In genomic region chr18:79507076-79507545, GRCh38 we compare ENCODE assay signal across 1 cellular context.
TF ChIP-seq lines count a peak whose summit lies in the region.

No MANE protein-coding gene starts in this region.

TF ChIP-seq in K562, 482 proteins besides CTCF, POLR2A, EP300 and RAD21 (continued from another document and continues in another):
- TF ChIP-seq, protein P1, sequence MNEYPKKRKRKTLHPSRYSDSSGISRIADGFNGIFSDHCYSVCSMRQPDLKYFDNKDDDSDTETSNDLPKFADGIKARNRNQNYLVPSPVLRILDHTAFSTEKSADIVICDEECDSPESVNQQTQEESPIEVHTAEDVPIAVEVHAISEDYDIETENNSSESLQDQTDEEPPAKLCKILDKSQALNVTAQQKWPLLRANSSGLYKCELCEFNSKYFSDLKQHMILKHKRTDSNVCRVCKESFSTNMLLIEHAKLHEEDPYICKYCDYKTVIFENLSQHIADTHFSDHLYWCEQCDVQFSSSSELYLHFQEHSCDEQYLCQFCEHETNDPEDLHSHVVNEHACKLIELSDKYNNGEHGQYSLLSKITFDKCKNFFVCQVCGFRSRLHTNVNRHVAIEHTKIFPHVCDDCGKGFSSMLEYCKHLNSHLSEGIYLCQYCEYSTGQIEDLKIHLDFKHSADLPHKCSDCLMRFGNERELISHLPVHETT (CRISPR knock-in tag; conservative IDR thresholded peaks at IDR 0.05 in 1 of 2, IDR thresholded peaks at IDR 0.05 in 1 of 2), result peak in 1 of 2 experiments; percentile 27; a peak in 1 of 4 replicates
- TF ChIP-seq, protein P2, sequence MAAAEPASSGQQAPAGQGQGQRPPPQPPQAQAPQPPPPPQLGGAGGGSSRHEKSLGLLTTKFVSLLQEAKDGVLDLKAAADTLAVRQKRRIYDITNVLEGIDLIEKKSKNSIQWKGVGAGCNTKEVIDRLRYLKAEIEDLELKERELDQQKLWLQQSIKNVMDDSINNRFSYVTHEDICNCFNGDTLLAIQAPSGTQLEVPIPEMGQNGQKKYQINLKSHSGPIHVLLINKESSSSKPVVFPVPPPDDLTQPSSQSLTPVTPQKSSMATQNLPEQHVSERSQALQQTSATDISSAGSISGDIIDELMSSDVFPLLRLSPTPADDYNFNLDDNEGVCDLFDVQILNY (CRISPR knock-in tag; IDR thresholded peaks at IDR 0.05), result no peak
- TF ChIP-seq, protein P3, sequence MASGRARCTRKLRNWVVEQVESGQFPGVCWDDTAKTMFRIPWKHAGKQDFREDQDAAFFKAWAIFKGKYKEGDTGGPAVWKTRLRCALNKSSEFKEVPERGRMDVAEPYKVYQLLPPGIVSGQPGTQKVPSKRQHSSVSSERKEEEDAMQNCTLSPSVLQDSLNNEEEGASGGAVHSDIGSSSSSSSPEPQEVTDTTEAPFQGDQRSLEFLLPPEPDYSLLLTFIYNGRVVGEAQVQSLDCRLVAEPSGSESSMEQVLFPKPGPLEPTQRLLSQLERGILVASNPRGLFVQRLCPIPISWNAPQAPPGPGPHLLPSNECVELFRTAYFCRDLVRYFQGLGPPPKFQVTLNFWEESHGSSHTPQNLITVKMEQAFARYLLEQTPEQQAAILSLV (tag; IDR thresholded peaks at IDR 0.05), result no peak
- TF ChIP-seq, protein P4, sequence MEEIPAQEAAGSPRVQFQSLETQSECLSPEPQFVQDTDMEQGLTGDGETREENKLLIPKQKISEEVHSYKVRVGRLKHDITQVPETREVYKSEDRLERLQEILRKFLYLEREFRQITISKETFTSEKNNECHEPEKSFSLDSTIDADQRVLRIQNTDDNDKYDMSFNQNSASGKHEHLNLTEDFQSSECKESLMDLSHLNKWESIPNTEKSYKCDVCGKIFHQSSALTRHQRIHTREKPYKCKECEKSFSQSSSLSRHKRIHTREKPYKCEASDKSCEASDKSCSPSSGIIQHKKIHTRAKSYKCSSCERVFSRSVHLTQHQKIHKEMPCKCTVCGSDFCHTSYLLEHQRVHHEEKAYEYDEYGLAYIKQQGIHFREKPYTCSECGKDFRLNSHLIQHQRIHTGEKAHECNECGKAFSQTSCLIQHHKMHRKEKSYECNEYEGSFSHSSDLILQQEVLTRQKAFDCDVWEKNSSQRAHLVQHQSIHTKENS (CRISPR knock-in tag; IDR thresholded peaks at IDR 0.05), result no peak
- TF ChIP-seq JUN (IDR thresholded peaks at IDR 0.05; ENCODE audit: borderline replicate concordance, low read depth, low read length), result no peak
- no peak for TF ChIP-seq JUN (CRISPR knock-in tag; IDR thresholded peaks at IDR 0.05; ENCODE audit: borderline replicate concordance)
- no peak for TF ChIP-seq SMC3 (conservative IDR thresholded peaks at IDR 0.05; ENCODE audit: insufficient read depth, low read depth, low read length)
- TF ChIP-seq, protein P5, sequence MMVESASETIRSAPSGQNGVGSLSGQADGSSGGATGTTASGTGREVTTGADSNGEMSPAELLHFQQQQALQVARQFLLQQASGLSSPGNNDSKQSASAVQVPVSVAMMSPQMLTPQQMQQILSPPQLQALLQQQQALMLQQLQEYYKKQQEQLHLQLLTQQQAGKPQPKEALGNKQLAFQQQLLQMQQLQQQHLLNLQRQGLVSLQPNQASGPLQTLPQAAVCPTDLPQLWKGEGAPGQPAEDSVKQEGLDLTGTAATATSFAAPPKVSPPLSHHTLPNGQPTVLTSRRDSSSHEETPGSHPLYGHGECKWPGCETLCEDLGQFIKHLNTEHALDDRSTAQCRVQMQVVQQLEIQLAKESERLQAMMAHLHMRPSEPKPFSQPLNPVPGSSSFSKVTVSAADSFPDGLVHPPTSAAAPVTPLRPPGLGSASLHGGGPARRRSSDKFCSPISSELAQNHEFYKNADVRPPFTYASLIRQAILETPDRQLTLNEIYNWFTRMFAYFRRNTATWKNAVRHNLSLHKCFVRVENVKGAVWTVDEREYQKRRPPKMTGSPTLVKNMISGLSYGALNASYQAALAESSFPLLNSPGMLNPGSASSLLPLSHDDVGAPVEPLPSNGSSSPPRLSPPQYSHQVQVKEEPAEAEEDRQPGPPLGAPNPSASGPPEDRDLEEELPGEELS (CRISPR knock-in tag; IDR thresholded peaks at IDR 0.05; ENCODE audit: borderline replicate concordance), result no peak
- TF ChIP-seq, protein P6, sequence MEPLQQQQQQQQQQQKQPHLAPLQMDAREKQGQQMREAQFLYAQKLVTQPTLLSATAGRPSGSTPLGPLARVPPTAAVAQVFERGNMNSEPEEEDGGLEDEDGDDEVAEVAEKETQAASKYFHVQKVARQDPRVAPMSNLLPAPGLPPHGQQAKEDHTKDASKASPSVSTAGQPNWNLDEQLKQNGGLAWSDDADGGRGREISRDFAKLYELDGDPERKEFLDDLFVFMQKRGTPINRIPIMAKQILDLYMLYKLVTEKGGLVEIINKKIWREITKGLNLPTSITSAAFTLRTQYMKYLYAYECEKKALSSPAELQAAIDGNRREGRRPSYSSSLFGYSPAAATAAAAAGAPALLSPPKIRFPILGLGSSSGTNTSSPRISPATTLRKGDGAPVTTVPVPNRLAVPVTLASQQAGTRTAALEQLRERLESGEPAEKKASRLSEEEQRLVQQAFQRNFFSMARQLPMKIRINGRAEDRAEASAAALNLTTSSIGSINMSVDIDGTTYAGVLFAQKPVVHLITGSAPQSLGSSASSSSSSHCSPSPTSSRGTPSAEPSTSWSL (CRISPR knock-in tag; IDR thresholded peaks at IDR 0.05; ENCODE audit: borderline replicate concordance), result no peak
- TF ChIP-seq C11orf30 (IDR thresholded peaks at IDR 0.05; ENCODE audit: low read depth), result no peak
- TF ChIP-seq ZNF696 (CRISPR knock-in tag; conservative IDR thresholded peaks at IDR 0.05), result no peak
- no peak for TF ChIP-seq SIN3B (IDR thresholded peaks at IDR 0.05; ENCODE audit: low read depth)
- no peak for TF ChIP-seq TSC22D4 (tag; IDR thresholded peaks at IDR 0.05)
- no peak for TF ChIP-seq FOXO4 (CRISPR knock-in tag; IDR thresholded peaks at IDR 0.05)
- TF ChIP-seq HSF4 (CRISPR knock-in tag; IDR thresholded peaks at IDR 0.05; ENCODE audit: borderline replicate concordance), result no peak
- no peak for TF ChIP-seq BDP1 (IDR thresholded peaks at IDR 0.05; ENCODE audit: insufficient read depth, insufficient read length)
- no peak for TF ChIP-seq ERF (CRISPR knock-in tag; IDR thresholded peaks at IDR 0.05)
- TF ChIP-seq, protein P7, sequence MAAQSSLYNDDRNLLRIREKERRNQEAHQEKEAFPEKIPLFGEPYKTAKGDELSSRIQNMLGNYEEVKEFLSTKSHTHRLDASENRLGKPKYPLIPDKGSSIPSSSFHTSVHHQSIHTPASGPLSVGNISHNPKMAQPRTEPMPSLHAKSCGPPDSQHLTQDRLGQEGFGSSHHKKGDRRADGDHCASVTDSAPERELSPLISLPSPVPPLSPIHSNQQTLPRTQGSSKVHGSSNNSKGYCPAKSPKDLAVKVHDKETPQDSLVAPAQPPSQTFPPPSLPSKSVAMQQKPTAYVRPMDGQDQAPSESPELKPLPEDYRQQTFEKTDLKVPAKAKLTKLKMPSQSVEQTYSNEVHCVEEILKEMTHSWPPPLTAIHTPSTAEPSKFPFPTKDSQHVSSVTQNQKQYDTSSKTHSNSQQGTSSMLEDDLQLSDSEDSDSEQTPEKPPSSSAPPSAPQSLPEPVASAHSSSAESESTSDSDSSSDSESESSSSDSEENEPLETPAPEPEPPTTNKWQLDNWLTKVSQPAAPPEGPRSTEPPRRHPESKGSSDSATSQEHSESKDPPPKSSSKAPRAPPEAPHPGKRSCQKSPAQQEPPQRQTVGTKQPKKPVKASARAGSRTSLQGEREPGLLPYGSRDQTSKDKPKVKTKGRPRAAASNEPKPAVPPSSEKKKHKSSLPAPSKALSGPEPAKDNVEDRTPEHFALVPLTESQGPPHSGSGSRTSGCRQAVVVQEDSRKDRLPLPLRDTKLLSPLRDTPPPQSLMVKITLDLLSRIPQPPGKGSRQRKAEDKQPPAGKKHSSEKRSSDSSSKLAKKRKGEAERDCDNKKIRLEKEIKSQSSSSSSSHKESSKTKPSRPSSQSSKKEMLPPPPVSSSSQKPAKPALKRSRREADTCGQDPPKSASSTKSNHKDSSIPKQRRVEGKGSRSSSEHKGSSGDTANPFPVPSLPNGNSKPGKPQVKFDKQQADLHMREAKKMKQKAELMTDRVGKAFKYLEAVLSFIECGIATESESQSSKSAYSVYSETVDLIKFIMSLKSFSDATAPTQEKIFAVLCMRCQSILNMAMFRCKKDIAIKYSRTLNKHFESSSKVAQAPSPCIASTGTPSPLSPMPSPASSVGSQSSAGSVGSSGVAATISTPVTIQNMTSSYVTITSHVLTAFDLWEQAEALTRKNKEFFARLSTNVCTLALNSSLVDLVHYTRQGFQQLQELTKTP (IDR thresholded peaks at IDR 0.05; ENCODE audit: low read depth in 1 of 2, partially characterized antibody in 2 of 2), result no peak
- no peak for TF ChIP-seq COPS2 (conservative IDR thresholded peaks at IDR 0.05)
- 0 out of 2 replicates have a peak, but pooled peaks have one; percentile 39 for TF ChIP-seq ZBTB17 (CRISPR knock-in tag; IDR thresholded peaks at IDR 0.05)
- peak; percentile 37; the same call in 1 of the 2 replicates for TF ChIP-seq CC2D1A (IDR thresholded peaks at IDR 0.05)
- TF ChIP-seq ZNF140 (CRISPR knock-in tag; IDR thresholded peaks at IDR 0.05), result no peak
- TF ChIP-seq, protein P8, sequence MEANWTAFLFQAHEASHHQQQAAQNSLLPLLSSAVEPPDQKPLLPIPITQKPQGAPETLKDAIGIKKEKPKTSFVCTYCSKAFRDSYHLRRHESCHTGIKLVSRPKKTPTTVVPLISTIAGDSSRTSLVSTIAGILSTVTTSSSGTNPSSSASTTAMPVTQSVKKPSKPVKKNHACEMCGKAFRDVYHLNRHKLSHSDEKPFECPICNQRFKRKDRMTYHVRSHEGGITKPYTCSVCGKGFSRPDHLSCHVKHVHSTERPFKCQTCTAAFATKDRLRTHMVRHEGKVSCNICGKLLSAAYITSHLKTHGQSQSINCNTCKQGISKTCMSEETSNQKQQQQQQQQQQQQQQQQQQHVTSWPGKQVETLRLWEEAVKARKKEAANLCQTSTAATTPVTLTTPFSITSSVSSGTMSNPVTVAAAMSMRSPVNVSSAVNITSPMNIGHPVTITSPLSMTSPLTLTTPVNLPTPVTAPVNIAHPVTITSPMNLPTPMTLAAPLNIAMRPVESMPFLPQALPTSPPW (CRISPR knock-in tag; IDR thresholded peaks at IDR 0.05), result peak; percentile 83
- TF ChIP-seq ZNF77 (CRISPR knock-in tag; IDR thresholded peaks at IDR 0.05), result no peak
- TF ChIP-seq ZNF41 (CRISPR knock-in tag; conservative IDR thresholded peaks at IDR 0.05), result no peak
- peak; percentile 23 for TF ChIP-seq MEIS2 (IDR thresholded peaks at IDR 0.05; ENCODE audit: partially characterized antibody)
- no peak for TF ChIP-seq HOXB6 (CRISPR knock-in tag; IDR thresholded peaks at IDR 0.05; ENCODE audit: borderline replicate concordance)
- TF ChIP-seq KDM4B (IDR thresholded peaks at IDR 0.05; ENCODE audit: borderline replicate concordance in 2 of 2, low read depth in 1 of 2), result no peak
- no peak for TF ChIP-seq HMG20A (CRISPR knock-in tag; conservative IDR thresholded peaks at IDR 0.05)
- no peak for TF ChIP-seq GABPB2 (CRISPR knock-in tag; conservative IDR thresholded peaks at IDR 0.05)
- TF ChIP-seq, protein P9, sequence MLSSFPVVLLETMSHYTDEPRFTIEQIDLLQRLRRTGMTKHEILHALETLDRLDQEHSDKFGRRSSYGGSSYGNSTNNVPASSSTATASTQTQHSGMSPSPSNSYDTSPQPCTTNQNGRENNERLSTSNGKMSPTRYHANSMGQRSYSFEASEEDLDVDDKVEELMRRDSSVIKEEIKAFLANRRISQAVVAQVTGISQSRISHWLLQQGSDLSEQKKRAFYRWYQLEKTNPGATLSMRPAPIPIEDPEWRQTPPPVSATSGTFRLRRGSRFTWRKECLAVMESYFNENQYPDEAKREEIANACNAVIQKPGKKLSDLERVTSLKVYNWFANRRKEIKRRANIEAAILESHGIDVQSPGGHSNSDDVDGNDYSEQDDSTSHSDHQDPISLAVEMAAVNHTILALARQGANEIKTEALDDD (IDR thresholded peaks at IDR 0.05), result no peak
- TF ChIP-seq ZNF224 (CRISPR knock-in tag; IDR thresholded peaks at IDR 0.05), result no peak
- TF ChIP-seq PHB2 (IDR thresholded peaks at IDR 0.05; ENCODE audit: low read depth), result 0 out of 2 replicates have a peak, but pooled peaks have one; percentile 31
- TF ChIP-seq PHTF2 (CRISPR knock-in tag; IDR thresholded peaks at IDR 0.05), result no peak
- TF ChIP-seq PHF8 (IDR thresholded peaks at IDR 0.05; ENCODE audit: borderline replicate concordance, low read length), result peak; percentile 14; the same call in 1 of the 2 replicates
- no peak for TF ChIP-seq DLX4 (CRISPR knock-in tag; IDR thresholded peaks at IDR 0.05)
- TF ChIP-seq BACH1 (tag; IDR thresholded peaks at IDR 0.05), result no peak
- TF ChIP-seq RBM17 (IDR thresholded peaks at IDR 0.05; ENCODE audit: borderline replicate concordance, low read depth, low read length), result no peak
- no peak for TF ChIP-seq ARID3A (IDR thresholded peaks at IDR 0.05; ENCODE audit: borderline replicate concordance, low read depth, low read length)
- TF ChIP-seq BCL6 (CRISPR knock-in tag; IDR thresholded peaks at IDR 0.05), result no peak
- TF ChIP-seq CREM (IDR thresholded peaks at IDR 0.05; ENCODE audit: low read depth), result peak; percentile 32
- no peak for TF ChIP-seq ZNF511 (CRISPR knock-in tag; IDR thresholded peaks at IDR 0.05)
- no peak for TF ChIP-seq NUFIP1 (IDR thresholded peaks at IDR 0.05; ENCODE audit: partially characterized antibody)
- TF ChIP-seq ZNF384 (IDR thresholded peaks at IDR 0.05; ENCODE audit: low read depth, low read length), result no peak
